ENCODE assay signal across 23 cellular contexts in the genomic region with DNA sequence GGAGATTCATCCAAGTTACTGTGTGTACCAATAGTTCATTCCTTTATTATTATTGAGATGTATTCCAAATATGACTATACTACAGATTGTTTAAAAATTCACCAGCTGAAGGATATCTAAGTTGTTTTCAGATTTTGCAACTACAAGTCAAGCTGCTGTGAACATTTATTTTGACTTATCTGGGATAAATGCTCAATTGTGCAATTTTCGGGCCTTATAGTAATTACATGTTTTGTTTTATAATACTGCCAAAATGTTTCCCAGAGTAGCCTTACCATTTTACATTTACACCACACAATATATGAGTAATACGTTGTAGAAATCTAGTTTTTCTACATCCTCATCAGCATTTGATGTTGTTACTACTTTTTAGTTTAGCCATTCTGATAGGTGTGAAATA.
A peak's percentile ranks its signal among the peaks of the same experiment; 100 is the strongest.
DNase-seq lines count a peak whose midpoint lies in the region; ATAC-seq, FAIRE-seq and TF ChIP-seq lines count a peak whose summit lies in the region.
"Had no signal": no experiment of that assay in that cellular context is flagged by ENCODE, and none has a peak within 500 bp of the region (broad histone marks: within the 10 kb centered on the region; RNA-seq: fewer than 3 reads in every experiment).

No MANE protein-coding gene starts in this region.

- H3K4me3 ChIP-seq in K562 (no peak overlapping the region), fibroblast of villous mesenchyme (ENCODE audit: low read depth, low read length) (no peak overlapping the region)
- H3K4me3 ChIP-seq: BLaER1, GM23248 had no signal

- no peak overlapping the region for H3K9ac ChIP-seq in K562 (ENCODE audit: insufficient read depth in 1 of 2, low read depth in 2 of 2, low read length in 2 of 2)
- H3K9ac ChIP-seq: BLaER1, GM23248 had no signal

- in situ Hi-C loops in K562 (cut with MboI), result no loop called here

- BruUV-seq in K562 (replicated peaks; lab: Mats Ljungman, UMichigan), result no TSS peak

- intact Hi-C loops in K562 (cut with micrococcal nuclease), result no loop called here

- no peak overlapping the region for H3K27ac ChIP-seq in K562 (ENCODE audit: extremely low read depth, low read depth, low read length)
- H3K27ac ChIP-seq: 22Rv1, BLaER1, C4-2B, GM23248 had no signal

- FAIRE-seq in D721Med (lab: Jason Lieb, UNC) (peak; percentile 25), K562 (lab: Jason Lieb, UNC) (peak; percentile 11), GM12891 (lab: Jason Lieb, UNC) (no peak)
- FAIRE-seq: A204.1, GM12892, H1 had no signal

- TF ChIP-seq EP300 in K562 (IDR thresholded peaks at IDR 0.05; ENCODE audit: low read length), result no peak

- ATAC-seq in K562, result no peak
- no peak for ATAC-seq in HG03432 (IDR thresholded peaks at IDR 0.05; ENCODE audit: unreplicated experiment)
- ATAC-seq: CD8-positive, alpha-beta T cell had no signal

- 0 out of 5 replicates have a peak, but pooled peaks cover 0 to 4% of the 10 kb centered on the region in 2 experiments for H3K4me1 ChIP-seq in K562 (replicated peaks in 1 of 2; ENCODE audit: control insufficient read depth in 2 of 2, insufficient read depth in 2 of 2, low read length in 2 of 2)
- H3K4me1 ChIP-seq: BLaER1, Caco-2 had no signal

- no peak overlapping the region for H2AFZ ChIP-seq in K562 (ENCODE audit: low read depth, low read length)
- H2AFZ ChIP-seq: GM23248 had no signal

- DNase-seq in D721Med (ENCODE audit: insufficient read length, low spot score) (no peak), K562 (ENCODE audit: extremely low read depth in 1 of 4, low spot score in 3 of 4) (no peak), fibroblast of peridontal ligament (ENCODE audit: extremely low read depth) (peak; percentile 36), fibroblast of villous mesenchyme (ENCODE audit: low read depth) (peak; percentile 71), NK-92 (lab: John Stamatoyannopoulos, UW; ENCODE audit: unreplicated experiment) (no peak), GM12891 (ENCODE audit: insufficient read length, low spot score) (no peak)
- DNase-seq: Caco-2; CD4-positive, CD25-positive, alpha-beta regulatory T cell; CD8-positive, alpha-beta T cell; DMS 273 treated with DMSO at 0.1 percent for 48 hours; DMS79; EL; GDM1; GM23248; H7; HCEC 1CT had no signal

- H3K9me3 ChIP-seq in K562 (replicated peaks; ENCODE audit: control insufficient read depth, insufficient read depth, low read depth, low read length), result no peaks in the 10 kb centered on the region
- H3K9me3 ChIP-seq: BLaER1, Caco-2 had no signal

- H3K4me2 ChIP-seq in K562 (ENCODE audit: insufficient read depth, low read length), result no peak overlapping the region
- H3K4me2 ChIP-seq: BLaER1 had no signal

- CTCF ChIA-PET in K562 (lab: Yijun Ruan, JAX; ENCODE audit: low intra/inter-chr PET ratio), result no interaction called here

- TF ChIP-seq POLR2A in K562 (conservative IDR thresholded peaks at IDR 0.05), result no peak
- TF ChIP-seq POLR2A in GM12891 (IDR thresholded peaks at IDR 0.05; ENCODE audit: low read depth, low read length), result no peak

- TF ChIP-seq RAD21 in K562 (CRISPR knock-in tag; conservative IDR thresholded peaks at IDR 0.05 in 1 of 2, IDR thresholded peaks at IDR 0.05 in 1 of 2), result no peak

- H3K9me1 ChIP-seq in K562 (ENCODE audit: control insufficient read depth, insufficient read depth, low read length), result no peaks in the 10 kb centered on the region

- WGBS in K562 (ENCODE audit: insufficient coverage, low coverage, missing lambda C conversion rate), result 24% methylated on average over 2 of the region's 2 CpGs

- H3K27me3 ChIP-seq in K562 (ENCODE audit: control insufficient read depth in 2 of 2, insufficient read depth in 2 of 2, low read length in 2 of 2), result no peaks in the 10 kb centered on the region
- H3K27me3 ChIP-seq: BLaER1 had no signal

- no peaks in the 10 kb centered on the region for H3K79me2 ChIP-seq in K562 (ENCODE audit: control insufficient read depth, insufficient read depth, low read length)

- TF ChIP-seq CTCF in D721Med (IDR thresholded peaks at IDR 0.05; ENCODE audit: insufficient read depth, missing control alignments) (no peak), K562 (IDR thresholded peaks at IDR 0.05 in 2 of 3, conservative IDR thresholded peaks at IDR 0.05 in 1 of 3; ENCODE audit: insufficient read depth in 2 of 3, low read depth in 1 of 3, low read length in 3 of 3) (no peak), fibroblast of villous mesenchyme (IDR thresholded peaks at IDR 0.05; ENCODE audit: insufficient read depth, low read depth, low read length) (no peak)

- H4K20me1 ChIP-seq in K562 (replicated peaks; ENCODE audit: control insufficient read depth, insufficient read depth, low read length), result no peaks in the 10 kb centered on the region
- H4K20me1 ChIP-seq: BLaER1 had no signal

- POLR2A ChIA-PET in K562 (lab: Yijun Ruan, JAX), result no interaction called here

- H3K36me3 ChIP-seq in K562 (ENCODE audit: control insufficient read depth, insufficient read depth, low read length), result no peaks in the 10 kb centered on the region
- H3K36me3 ChIP-seq: BLaER1 had no signal

TF ChIP-seq in K562, 482 proteins besides CTCF, POLR2A, EP300 and RAD21:
- peak; percentile 73 for TF ChIP-seq RBM25 (IDR thresholded peaks at IDR 0.05; ENCODE audit: low read depth, low read length, severe bottlenecking)
- TF ChIP-seq, protein P1, sequence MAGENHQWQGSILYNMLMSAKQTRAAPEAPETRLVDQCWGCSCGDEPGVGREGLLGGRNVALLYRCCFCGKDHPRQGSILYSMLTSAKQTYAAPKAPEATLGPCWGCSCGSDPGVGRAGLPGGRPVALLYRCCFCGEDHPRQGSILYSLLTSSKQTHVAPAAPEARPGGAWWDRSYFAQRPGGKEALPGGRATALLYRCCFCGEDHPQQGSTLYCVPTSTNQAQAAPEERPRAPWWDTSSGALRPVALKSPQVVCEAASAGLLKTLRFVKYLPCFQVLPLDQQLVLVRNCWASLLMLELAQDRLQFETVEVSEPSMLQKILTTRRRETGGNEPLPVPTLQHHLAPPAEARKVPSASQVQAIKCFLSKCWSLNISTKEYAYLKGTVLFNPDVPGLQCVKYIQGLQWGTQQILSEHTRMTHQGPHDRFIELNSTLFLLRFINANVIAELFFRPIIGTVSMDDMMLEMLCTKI (IDR thresholded peaks at IDR 0.05; ENCODE audit: partially characterized antibody), result no peak
TF ChIP-seq in K562: peak in this region for 1.

TF ChIP-seq in GM12891, 5 proteins besides CTCF, POLR2A, EP300 and RAD21:
- TF ChIP-seq POLR2AphosphoS5 (IDR thresholded peaks at IDR 0.05; ENCODE audit: low read depth, low read length) (no peak), SPI1 (IDR thresholded peaks at IDR 0.05; ENCODE audit: low read depth, low read length) (no peak), PAX5 (IDR thresholded peaks at IDR 0.05; ENCODE audit: insufficient read depth, low read length, severe bottlenecking) (no peak), POU2F2 (IDR thresholded peaks at IDR 0.05; ENCODE audit: low read depth, low read length) (no peak), TAF1 (IDR thresholded peaks at IDR 0.05; ENCODE audit: low read depth, low read length) (no peak)

Comparison
In these comparisons a context has a peak if more than half of its experiments do, and no peak if none do; other contexts are left out.
1. DNase-seq: peak in fibroblast of peridontal ligament (single experiment) and fibroblast of villous mesenchyme (single experiment); none in D721Med (single experiment), K562 (0 of 4), NK-92 (single experiment) and GM12891 (single experiment).